In the genomic region with DNA sequence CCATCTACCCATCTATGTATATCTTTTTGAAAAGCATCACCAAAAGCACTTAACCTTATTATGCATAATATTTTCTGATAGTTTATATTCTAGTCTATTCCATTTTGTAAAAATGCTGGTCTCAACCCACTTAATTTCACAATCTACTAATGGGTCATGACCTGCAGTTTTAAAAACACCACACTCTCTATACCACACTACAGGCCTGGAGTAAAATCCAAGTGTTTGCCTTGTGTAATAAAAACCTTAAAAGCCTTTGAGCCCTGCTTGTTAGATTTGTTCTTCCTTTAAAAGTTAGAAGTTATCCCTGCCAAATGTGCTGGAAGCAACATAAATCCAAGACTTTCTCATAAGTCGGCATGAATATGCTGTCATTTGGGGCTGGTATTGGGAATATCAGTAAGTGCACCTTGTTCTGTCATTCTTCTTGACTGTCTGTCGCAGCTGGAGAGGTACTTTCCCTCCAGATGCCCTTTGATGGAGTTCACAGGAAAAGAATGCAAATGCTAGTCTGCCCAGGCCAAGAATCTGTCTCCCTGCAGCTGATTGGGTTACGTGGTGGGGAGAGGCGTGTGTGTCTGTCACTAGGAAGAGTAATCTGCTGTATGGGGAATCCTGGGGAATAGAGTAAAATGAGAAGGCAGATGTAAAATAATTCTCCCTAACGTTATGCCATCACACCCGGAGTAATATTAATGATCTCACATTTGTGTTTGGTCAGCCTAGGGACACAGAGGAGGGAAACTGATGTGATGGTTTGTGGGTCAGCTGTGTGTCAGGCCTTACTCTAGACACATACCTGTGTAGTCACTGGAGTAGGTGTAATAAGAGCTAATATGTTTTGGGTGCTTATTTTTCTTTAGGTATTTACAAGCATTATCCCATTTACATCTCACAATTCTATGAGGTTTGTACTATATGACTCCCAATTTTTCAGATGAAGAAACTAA, we compare ENCODE assay signal across 11 cellular contexts.
DNase-seq lines count a peak whose midpoint lies in the region; ATAC-seq, FAIRE-seq and TF ChIP-seq lines count a peak whose summit lies in the region.
"Had no signal": no experiment of that assay in that cellular context is flagged by ENCODE, and none has a peak within 500 bp of the region (broad histone marks: within the 10 kb centered on the region; RNA-seq: fewer than 3 reads in every experiment).

No MANE protein-coding gene starts in this region.

- no peaks in the 10 kb centered on the region for H3K27me3 Mint-ChIP-seq in nephron (ENCODE audit: low read depth)
- H3K27me3 Mint-ChIP-seq: type B pancreatic cell had no signal

- H3K36me3 ChIP-seq in BJ (ENCODE audit: control insufficient read depth, insufficient read depth, low read length) = no peaks in the 10 kb centered on the region

- DNase-seq in BJ (ENCODE audit: low read depth) = peak; percentile 18
- peak; percentile 56 for DNase-seq in HTR-8/SVneo (ENCODE audit: insufficient read length, low spot score)
- peak; percentile 58 for DNase-seq in fibroblast of gingiva (ENCODE audit: low read depth)
- no peak for DNase-seq in UCSD-AML1 (lab: John Stamatoyannopoulos, UW; ENCODE audit: unreplicated experiment)
- no peak for DNase-seq in head of caudate nucleus
- DNase-seq in cortex of kidney (lab: John Stamatoyannopoulos, UW) = no peak
- DNase-seq: NK-92 treated with Interleukin-12 subunit alpha and Interleukin-12 subunit beta, amount 100 ng/mL, for 24 hours had no signal

- TF ChIP-seq CTCF in BJ (IDR thresholded peaks at IDR 0.05; ENCODE audit: insufficient read depth, low read depth, low read length) (no peak), nephron (IDR thresholded peaks at IDR 0.05; ENCODE audit: unreplicated experiment in 3 of 3) (no peak)

- H3K27ac Mint-ChIP-seq in nephron = peak overlapping the region; percentile 48 to 88 (median 68)
- H3K27ac Mint-ChIP-seq: type B pancreatic cell had no signal

- H3K4me3 ChIP-seq in BJ (ENCODE audit: low read depth, low read length) = no peak overlapping the region

- intact Hi-C loops in head of caudate nucleus (cut with DNase I) = no loop called here

- CTCF ChIA-PET in BJ (lab: Yijun Ruan, JAX) = interaction anchor here (1.1 to 2.7 kb wide), 2 partner anchors 12 to 14 kb away, joined by 3 to 8 read pairs; no protein-coding TSS in a partner anchor

- H3K4me3 Mint-ChIP-seq in nephron = peak overlapping the region in 1 of 3 experiments; percentile 3
- H3K4me3 Mint-ChIP-seq: type B pancreatic cell had no signal

- H3K4me1 Mint-ChIP-seq in nephron = peaks cover 49% of the 10 kb centered on the region

- no peaks in the 10 kb centered on the region for H3K27me3 ChIP-seq in BJ (ENCODE audit: control insufficient read depth, insufficient read depth, low read length)

- H3K36me3 Mint-ChIP-seq in nephron (ENCODE audit: low read depth) = no peaks in the 10 kb centered on the region
- H3K36me3 Mint-ChIP-seq: type B pancreatic cell had no signal

- no peak for ATAC-seq in GM18511 (IDR thresholded peaks at IDR 0.05; ENCODE audit: unreplicated experiment)
- ATAC-seq: HCT116 had no signal

- H3K9me3 Mint-ChIP-seq in nephron = no peaks in the 10 kb centered on the region
- H3K9me3 Mint-ChIP-seq: type B pancreatic cell had no signal

- POLR2A ChIA-PET in BJ (lab: Charles Lee) = no interaction called here

- FAIRE-seq in HTR-8/SVneo (lab: Jason Lieb, UNC) = peak; percentile 82

Comparison
In these comparisons a context has a peak if more than half of its experiments do, and no peak if none do; other contexts are left out.
1. DNase-seq: peak in BJ (single experiment), HTR-8/SVneo (single experiment) and fibroblast of gingiva (single experiment); none in UCSD-AML1 (single experiment), head of caudate nucleus (0 of 42) and cortex of kidney (single experiment).